ENCODE assay signal across 8 cellular contexts in genomic region chr1:3900150-3900968, GRCh38. TPM values are rescaled to one million over a fixed set of nuclear protein-coding genes. Genes with fewer than 3 reads are reported as not detected.
DNase-seq lines count a peak whose midpoint lies in the region; TF ChIP-seq lines count a peak whose summit lies in the region.

C1orf174 (minus strand) TSS chr1:3900272; CDS start chr1:3900186, 86 bp downstream.

- no peaks in the 10 kb centered on the region for H3K36me3 ChIP-seq in H7 (replicated peaks; ENCODE audit: control insufficient read depth, insufficient read depth, low read length)
- H3K36me3 ChIP-seq in SJCRH30 = peaks cover 17% of the 10 kb centered on the region; the same call in 1 of the 2 replicates
- H3K36me3 ChIP-seq in stomach smooth muscle (ENCODE audit: control insufficient read depth in 2 of 2, insufficient read depth in 2 of 2, low read length in 2 of 2) = peaks cover 0 to 2% of the 10 kb centered on the region in 2 donors

- H3K4me3 Mint-ChIP-seq in neural crest cell = peak within 1 kb of the TSS; percentile 99

- H3K27ac ChIP-seq in SJCRH30 (peak within 1 kb of the TSS; percentile 96), stomach smooth muscle (ENCODE audit: low read length) (peak within 1 kb of the TSS; percentile 90)

- H3K27me3 ChIP-seq in H7 (ENCODE audit: control insufficient read depth, insufficient read depth, low read length) = no peaks in the 10 kb centered on the region
- no peaks in the 10 kb centered on the region for H3K27me3 ChIP-seq in SJCRH30
- H3K27me3 ChIP-seq in stomach smooth muscle (ENCODE audit: control insufficient read depth in 1 of 2, insufficient read depth in 2 of 2, low read length in 2 of 2) = no peaks in the 10 kb centered on the region

- TF ChIP-seq CTCF in foreskin fibroblast (IDR thresholded peaks at IDR 0.05; ENCODE audit: low read depth, low read length) (no peak), neural crest cell (conservative IDR thresholded peaks at IDR 0.05) (no peak)

- H3K4me1 ChIP-seq in SJCRH30 (peaks cover 25% of the 10 kb centered on the region), stomach smooth muscle (ENCODE audit: control insufficient read depth, insufficient read depth, low read length) (peaks cover 16% of the 10 kb centered on the region)

- peak within 1 kb of the TSS; percentile 99 for H3K27ac Mint-ChIP-seq in neural crest cell (ENCODE audit: unreplicated experiment)

- peaks cover 4% of the 10 kb centered on the region for H3K36me3 Mint-ChIP-seq in neural crest cell (ENCODE audit: low read depth)

- peak; percentile 99 for DNase-seq in ELF-1 (ENCODE audit: low read depth, low spot score)
- DNase-seq in H7 = peak; percentile 99
- DNase-seq in M059J (ENCODE audit: low read depth) = peak; percentile 94
- peak; percentile 98 to 100 for DNase-seq in SJCRH30
- DNase-seq in activated gamma-delta T cell treated with anti-CD3 and anti-CD28 coated beads, Interleukin-2, amount 50 U/mL, for 16 hours (ENCODE audit: low read depth) = peak; percentile 89
- DNase-seq in foreskin fibroblast = peak; percentile 95 to 98
- peak; percentile 88 for DNase-seq in neural crest cell (ENCODE audit: low read depth, low spot score)

- H3K9me3 Mint-ChIP-seq in neural crest cell = no peaks in the 10 kb centered on the region

- no peaks in the 10 kb centered on the region for H3K27me3 Mint-ChIP-seq in neural crest cell (ENCODE audit: low read depth)

- H3K9ac ChIP-seq in stomach smooth muscle (ENCODE audit: low read length in 2 of 2) = peak within 1 kb of the TSS; percentile 80 to 87

- peaks cover 29% of the 10 kb centered on the region for H3K4me1 Mint-ChIP-seq in neural crest cell

- H3K4me3 ChIP-seq in H7 (ENCODE audit: insufficient read depth, low read depth, low read length) (peak within 1 kb of the TSS; percentile 99), SJCRH30 (peak within 1 kb of the TSS; percentile 79), foreskin fibroblast (ENCODE audit: low read depth in 1 of 2, low read length in 2 of 2) (peak within 1 kb of the TSS; percentile 84 to 97), stomach smooth muscle (ENCODE audit: low read length in 2 of 2) (peak within 1 kb of the TSS; percentile 89 to 93)

- peaks cover 8% of the 10 kb centered on the region; the same call in 1 of the 2 replicates for H3K9me3 ChIP-seq in SJCRH30 (replicated peaks)
- peaks cover 0 to 7% of the 10 kb centered on the region in 2 donors for H3K9me3 ChIP-seq in stomach smooth muscle (ENCODE audit: control insufficient read depth in 2 of 2, low read length in 2 of 2)

RNA-seq across cellular contexts. Expression of gene C1orf174, which starts in this region (rescaled TPM):
- total RNA-seq in H7 (2014; rRNA removed; shearing (Covaris generic)) = 60.5 and 63.9 TPM in 2 replicates
- total RNA-seq in M059J (2014; rRNA removed; shearing (Covaris generic)) = 34.7 and 43.5 TPM in 2 replicates
- total RNA-seq in SJCRH30 (2014; rRNA removed; shearing (Covaris generic)) = 55.0 and 59.2 TPM in 2 replicates
- total RNA-seq in neural crest cell = 36.8 and 39.6 TPM in 2 replicates

Comparison
In these comparisons a context has a peak if more than half of its experiments do, and no peak if none do; other contexts are left out.
1. Peak in every context shown above with its lines: DNase-seq, H3K4me3 ChIP-seq and H3K27ac ChIP-seq.